Comparison of ENCODE assay signal across 9 cellular contexts in genomic region chr7:4973728-4974198, GRCh38. TPM values are rescaled to one million over a fixed set of nuclear protein-coding genes. Genes with fewer than 3 reads are reported as not detected.
DNase-seq lines count a peak whose midpoint lies in the region; ATAC-seq and TF ChIP-seq lines count a peak whose summit lies in the region.
"Had no signal": no experiment of that assay in that cellular context is flagged by ENCODE, and none has a peak within 500 bp of the region (broad histone marks: within the 10 kb centered on the region; RNA-seq: fewer than 3 reads in every experiment).

No MANE protein-coding gene starts in this region.

- TF ChIP-seq CTCF in WTC11 (IDR thresholded peaks at IDR 0.05) (peak; percentile 81; the same call in 1 of the 2 replicates), cardiac fibroblast (IDR thresholded peaks at IDR 0.05; ENCODE audit: low read depth, low read length) (peak; percentile 86)

- H3K27me3 Mint-ChIP-seq in WTC11 (ENCODE audit: low read depth) (no peaks in the 10 kb centered on the region; the same call in 1 of the 2 replicates), immature natural killer cell (ENCODE audit: low read depth in 3 of 3) (peaks cover 5 to 13% (median 6%) of the 10 kb centered on the region in 3 donors)

- H3K4me3 Mint-ChIP-seq in WTC11 (peak overlapping the region; percentile 93), immature natural killer cell (peak overlapping the region; percentile 87 to 99 (median 93))

- CTCF ChIA-PET in WTC11 (lab: Charles Lee), result interaction anchor here (0.5 to 2.2 kb wide), 44 partner anchors 8 to 1363 kb away, joined by 3 to 48 read pairs (median 5); partner anchors contain the start of genes MMD2, RADIL and RBAK

- peak overlapping the region; percentile 69 to 84 for H3K4me3 ChIP-seq in cardiac fibroblast (replicated peaks in 1 of 2; ENCODE audit: low read depth in 2 of 2, low read length in 2 of 2)

- ATAC-seq in GM18868 (IDR thresholded peaks at IDR 0.05; ENCODE audit: unreplicated experiment) (peak; percentile 95), HG03103 (IDR thresholded peaks at IDR 0.05; ENCODE audit: low read depth, unreplicated experiment) (peak; percentile 95), WTC11 (peak; percentile 98)

- peaks cover 4% of the 10 kb centered on the region for H3K9me3 Mint-ChIP-seq in WTC11
- H3K9me3 Mint-ChIP-seq in immature natural killer cell, result no peaks in the 10 kb centered on the region

- peak overlapping the region; percentile 94 for H3K27ac Mint-ChIP-seq in WTC11
- H3K27ac Mint-ChIP-seq in immature natural killer cell, result peak overlapping the region; percentile 78 to 96 (median 95)

- DNase-seq in AG08396 (ENCODE audit: low spot score), result peak; percentile 91
- peak; percentile 88 for DNase-seq in NCI-H2171 treated with DMSO at 0.1 percent for 48 hours (lab: John Stamatoyannopoulos, UW)
- peak; percentile 95 for DNase-seq in WTC11 (ENCODE audit: low spot score)
- DNase-seq in cardiac fibroblast (ENCODE audit: low read depth in 2 of 2), result peak; percentile 92
- peak; percentile 94 to 95 (median 94) for DNase-seq in immature natural killer cell
- DNase-seq in smooth muscle cell of the brain vasculature (ENCODE audit: low read depth, low spot score), result peak; percentile 82

- POLR2A ChIA-PET in WTC11 (lab: Charles Lee), result interaction anchor here (0.6 to 1.2 kb wide), 4 partner anchors 72 to 576 kb away, joined by 3 to 8 read pairs (median 6); partner anchors contain the start of genes RADIL and RBAK

- H3K4me1 Mint-ChIP-seq in WTC11 (no peaks in the 10 kb centered on the region), immature natural killer cell (peaks cover 25 to 31% of the 10 kb centered on the region in 2 donors)

- H3K36me3 Mint-ChIP-seq in WTC11 (peaks cover 28% of the 10 kb centered on the region), immature natural killer cell (peaks cover 4 to 15% (median 8%) of the 10 kb centered on the region in 3 donors)

TF ChIP-seq in WTC11, 78 proteins besides CTCF, POLR2A, EP300 and RAD21 (continues in another document):
- TF ChIP-seq CREM (CRISPR knock-in tag; IDR thresholded peaks at IDR 0.05) (0 out of 2 replicates have a peak, but pooled peaks have one; percentile 36), SP1 (CRISPR knock-in tag; conservative IDR thresholded peaks at IDR 0.05) (peak; percentile 65; the same call in 1 of the 2 replicates), E2F5 (CRISPR knock-in tag; IDR thresholded peaks at IDR 0.05) (no peak), TEAD1 (CRISPR knock-in tag; IDR thresholded peaks at IDR 0.05) (0 out of 2 replicates have a peak, but pooled peaks have one; percentile 22), ZNF425 (CRISPR knock-in tag; conservative IDR thresholded peaks at IDR 0.05) (no peak), ZNF219 (CRISPR knock-in tag; IDR thresholded peaks at IDR 0.05; ENCODE audit: borderline replicate concordance) (no peak), AR (CRISPR knock-in tag; IDR thresholded peaks at IDR 0.05) (no peak), HMGXB4 (CRISPR knock-in tag; IDR thresholded peaks at IDR 0.05) (peak; percentile 77; the same call in 1 of the 2 replicates), FOXP4 (CRISPR knock-in tag; IDR thresholded peaks at IDR 0.05) (peak; percentile 61; the same call in 1 of the 2 replicates)

RNA-seq across cellular contexts. Expression of gene MMD2, which starts 14.8 kb away (rescaled TPM):
- total RNA-seq in WTC11 (2021), result 0.09 TPM in 1 of 3 replicates, not detected in the others
- not detected for polyA plus RNA-seq in immature natural killer cell
- total RNA-seq: activated CD8-positive, alpha-beta memory T cell treated with anti-CD3 and anti-CD28 coated beads for 36 hours had no signal

Comparison
In these comparisons a context has a peak if more than half of its experiments do, and no peak if none do; other contexts are left out.
1. Peak in every context shown above with its lines: DNase-seq, ATAC-seq and H3K4me3 ChIP-seq.